ENCODE assay signal across 20 cellular contexts in genomic region chr5:171149772-171150171, GRCh38.
DNase-seq lines count a peak whose midpoint lies in the region; ATAC-seq lines count a peak whose summit lies in the region.
"Had no signal": no experiment of that assay in that cellular context is flagged by ENCODE, and none has a peak within 500 bp of the region (broad histone marks: within the 10 kb centered on the region; RNA-seq: fewer than 3 reads in every experiment).

No MANE protein-coding gene starts in this region.

- DNase-seq in DMS 273 (lab: John Stamatoyannopoulos, UW; ENCODE audit: unreplicated experiment) (peak; percentile 96), NCI-H774 (lab: John Stamatoyannopoulos, UW) (peak; percentile 82), NCI-H345 (lab: John Stamatoyannopoulos, UW) (no peak), retina (no peak)
- no peak for DNase-seq in activated CD4-positive, alpha-beta T cell treated with anti-CD3 and anti-CD28 coated beads, Interleukin-2, amount 50 U/mL, for 1 hour
- no peak for DNase-seq in stimulated activated CD4-positive, alpha-beta T cell treated with anti-CD3 and anti-CD28 coated beads, Interleukin-4, amount 100 ng/mL, for 1 hour
- DNase-seq: activated B cell treated with CpG ODN at 0.5 μM for 24 hours; activated CD4-positive, alpha-beta memory T cell treated with anti-CD3 and anti-CD28 coated beads, Interleukin-2, amount 10 ng/mL, durations not matched to agents 7 days and 5 days; activated naive CD4-positive, alpha-beta T cell; amniotic stem cell; Calu3; head of caudate nucleus; left cardiac atrium; NCI-H2029 treated with DMSO at 0.1 percent for 48 hours; PC-9; psoas muscle; SHP77 had no signal

- ATAC-seq in GM18867 (IDR thresholded peaks at IDR 0.05; ENCODE audit: unreplicated experiment): peak; percentile 38
- peak; percentile 38 for ATAC-seq in HG03432 (IDR thresholded peaks at IDR 0.05; ENCODE audit: unreplicated experiment)
- ATAC-seq: GM23338, left cardiac atrium, psoas muscle had no signal

Comparison
In these comparisons a context has a peak if more than half of its experiments do, and no peak if none do; other contexts are left out.
1. DNase-seq: peak in DMS 273 (single experiment) and NCI-H774 (single experiment); none in activated CD4-positive, alpha-beta T cell treated with anti-CD3 and anti-CD28 coated beads, Interleukin-2, amount 50 U/mL, for 1 hour (single experiment), stimulated activated CD4-positive, alpha-beta T cell treated with anti-CD3 and anti-CD28 coated beads, Interleukin-4, amount 100 ng/mL, for 1 hour (single experiment), NCI-H345 (single experiment) and retina (single experiment).